In genomic region chr1:149887196-149887455, GRCh38 we compare ENCODE assay signal across 6 cellular contexts. TPM values are rescaled to one million over a fixed set of nuclear protein-coding genes. Genes with fewer than 3 reads are reported as not detected.
A peak's percentile ranks its signal among the peaks of the same experiment; 100 is the strongest.
DNase-seq lines count a peak whose midpoint lies in the region; ATAC-seq, FAIRE-seq and TF ChIP-seq lines count a peak whose summit lies in the region.
"Not testable (repeated sequence)": the region's sequence is repeated elsewhere in the genome, so short reads cannot be mapped to it uniquely, and the experiment has no call there.

No MANE protein-coding gene starts in this region.

- peak overlapping the region; percentile 91 for H3K4me2 ChIP-seq in HCT116 (ENCODE audit: low read length)
- peak overlapping the region; percentile 85 for H3K4me2 ChIP-seq in endothelial cell of umbilical vein (ENCODE audit: insufficient read depth, low read length)

- not testable (repeated sequence) for H3K9me3 ChIP-seq in BE2C; HCT116 (ENCODE audit: control insufficient read depth in 1 of 2, insufficient read depth in 1 of 2, low read depth in 1 of 2, low read length in 2 of 2); SK-N-MC (ENCODE audit: low read depth, low read length); endothelial cell of umbilical vein (replicated peaks; ENCODE audit: control insufficient read depth, insufficient read depth, low read length); right lobe of liver; skeletal muscle tissue (ENCODE audit: control insufficient read depth in 3 of 3, low read length in 3 of 3)

- ATAC-seq in HCT116, right lobe of liver: not testable (repeated sequence)

- not testable (repeated sequence) for H3K4me1 ChIP-seq in BE2C
- H3K4me1 ChIP-seq in HCT116 (ENCODE audit: control insufficient read depth in 1 of 2, insufficient read depth in 2 of 2, low read length in 2 of 2) (peaks cover 22 to 45% of the 10 kb centered on the region in 2 experiments), endothelial cell of umbilical vein (ENCODE audit: control insufficient read depth, extremely low read depth, insufficient read depth, low read length) (peaks cover 16% of the 10 kb centered on the region), right lobe of liver (peaks cover 0 to 17% (median 7%) of the 10 kb centered on the region in 4 donors), skeletal muscle tissue (ENCODE audit: control insufficient read depth in 3 of 3, insufficient read depth in 3 of 3, low read length in 3 of 3) (peaks cover 19 to 26% (median 26%) of the 10 kb centered on the region in 3 donors)

- TF ChIP-seq POLR2A in HCT116 (IDR thresholded peaks at IDR 0.05; ENCODE audit: borderline replicate concordance, extremely low read depth, insufficient read depth, insufficient read length) (peak; percentile 95), endothelial cell of umbilical vein (IDR thresholded peaks at IDR 0.05; ENCODE audit: low read depth, low read length) (peak; percentile 67)
- not testable (repeated sequence) for TF ChIP-seq POLR2A in right lobe of liver (IDR thresholded peaks at IDR 0.05)

- WGBS in right lobe of liver (ENCODE audit: insufficient coverage, low coverage, low lambda C conversion rate, missing lambda C conversion rate), result 0% methylated on average over 3 of the region's 13 CpGs

- TF ChIP-seq CTCF in BE2C (IDR thresholded peaks at IDR 0.05; ENCODE audit: low read depth, low read length); HCT116 (IDR thresholded peaks at IDR 0.05 in 2 of 3, conservative IDR thresholded peaks at IDR 0.05 in 1 of 3; ENCODE audit: borderline replicate concordance in 1 of 3, insufficient read depth in 1 of 3, low read depth in 2 of 3, low read length in 2 of 3); endothelial cell of umbilical vein (IDR thresholded peaks at IDR 0.05; ENCODE audit: extremely low read depth in 1 of 2, insufficient read depth in 1 of 2, low read depth in 1 of 2, low read length in 2 of 2); right lobe of liver (IDR thresholded peaks at IDR 0.05): not testable (repeated sequence)

- not testable (repeated sequence) for H3K9me1 ChIP-seq in endothelial cell of umbilical vein (replicated peaks; ENCODE audit: control insufficient read depth, extremely low read depth, insufficient read depth, low read length)

- not testable (repeated sequence) for TF ChIP-seq RAD21 in HCT116 (IDR thresholded peaks at IDR 0.05; ENCODE audit: low read depth)

- not testable (repeated sequence) for BruUV-seq in HCT116 (replicated peaks; lab: Mats Ljungman, UMichigan); endothelial cell of umbilical vein (replicated peaks; lab: Mats Ljungman, UMichigan)

- H2AFZ ChIP-seq in HCT116 (ENCODE audit: low read depth, low read length, poor library complexity, severe bottlenecking); endothelial cell of umbilical vein (ENCODE audit: low read depth, low read length): not testable (repeated sequence)

- FAIRE-seq in endothelial cell of umbilical vein (lab: Jason Lieb, UNC), result not testable (repeated sequence)

- not testable (repeated sequence) for H3K79me2 ChIP-seq in HCT116 (ENCODE audit: insufficient read depth, low read length); endothelial cell of umbilical vein (ENCODE audit: control insufficient read depth, insufficient read depth, low read length)

- not testable (repeated sequence) for DNase-seq in BE2C; HCT116 (ENCODE audit: low read depth, low spot score); SK-N-MC (ENCODE audit: low read depth, low spot score); endothelial cell of umbilical vein (ENCODE audit: low read depth, low spot score); right lobe of liver

- H3K9me2 ChIP-seq in HCT116 (ENCODE audit: insufficient read depth), result not testable (repeated sequence)

- not testable (repeated sequence) for H4K20me1 ChIP-seq in HCT116 (ENCODE audit: insufficient read depth); endothelial cell of umbilical vein (replicated peaks; ENCODE audit: control insufficient read depth, extremely low read depth, insufficient read depth, low read length)

- H3K36me3 ChIP-seq in BE2C; HCT116 (ENCODE audit: control insufficient read depth in 1 of 2, insufficient read depth in 2 of 2, low read length in 2 of 2); SK-N-MC (ENCODE audit: insufficient read depth, low read length); endothelial cell of umbilical vein (ENCODE audit: control insufficient read depth in 2 of 2, extremely low read depth in 1 of 2, insufficient read depth in 2 of 2, low read length in 2 of 2); right lobe of liver; skeletal muscle tissue (ENCODE audit: control insufficient read depth in 3 of 3, insufficient read depth in 3 of 3, low read length in 3 of 3): not testable (repeated sequence)

- H3K9ac ChIP-seq in HCT116 (ENCODE audit: low read length) (peak overlapping the region; percentile 87), SK-N-MC (ENCODE audit: insufficient read length) (peak overlapping the region; percentile 94), endothelial cell of umbilical vein (replicated peaks; ENCODE audit: extremely low read depth, insufficient read depth, low read length) (peak overlapping the region; percentile 99), skeletal muscle tissue (ENCODE audit: low read depth in 1 of 3, low read length in 3 of 3) (peak overlapping the region; percentile 83 to 87 (median 86))

- POLR2A ChIA-PET in HCT116 (lab: Charles Lee) (interaction anchor here (0.9 to 5.5 kb wide), 24 partner anchors 10 to 300 kb away, joined by 3 to 46 read pairs (median 8); partner anchors contain the start of genes BOLA1, MTMR11, OTUD7B and VPS45), endothelial cell of umbilical vein (lab: Charles Lee) (interaction anchor here (0.9 to 3.6 kb wide), 12 partner anchors 13 to 181 kb away, joined by 3 to 20 read pairs (median 6); partner anchors contain the start of genes BOLA1, MTMR11, OTUD7B and VPS45)

- dilution Hi-C loops in endothelial cell of umbilical vein (cut with MboI; ENCODE audit: extremely low pct_ligation_motif_present, low sequenced_read_pairs), result loop anchor here (25.0 kb wide), 1 partner anchor 150 kb away; no protein-coding TSS in a partner anchor

- H3K27me3 ChIP-seq in BE2C; HCT116 (ENCODE audit: insufficient read depth, low read length); endothelial cell of umbilical vein (ENCODE audit: control insufficient read depth in 2 of 2, insufficient read depth in 2 of 2, low read length in 2 of 2); right lobe of liver; skeletal muscle tissue (ENCODE audit: control insufficient read depth in 3 of 3, insufficient read depth in 3 of 3, low read length in 3 of 3): not testable (repeated sequence)

- H3K27ac ChIP-seq in HCT116 (ENCODE audit: low read depth, low read length) (peak overlapping the region; percentile 100), SK-N-MC (peak overlapping the region; percentile 100), endothelial cell of umbilical vein (ENCODE audit: insufficient read depth, low read depth, low read length) (peak overlapping the region; percentile 97), right lobe of liver (peak overlapping the region; percentile 98 to 99 (median 99)), skeletal muscle tissue (ENCODE audit: low read depth, low read length) (peak overlapping the region; percentile 97)

- CTCF ChIA-PET in HCT116 (lab: Charles Lee), result interaction anchor here (1.0 to 3.3 kb wide), 4 partner anchors 53 to 300 kb away, joined by 4 to 17 read pairs (median 10); no protein-coding TSS in a partner anchor
- CTCF ChIA-PET in endothelial cell of umbilical vein (lab: Charles Lee), result interaction anchor here (0.9 to 4.1 kb wide), 7 partner anchors 13 to 300 kb away, joined by 3 to 38 read pairs (median 6); partner anchors contain the start of gene BOLA1

- RAD21 ChIA-PET in HCT116 (lab: Charles Lee; ENCODE audit: low non-redundant PET in 1 of 2, low total read pairs in 2 of 2, uncharacterized antibody in 2 of 2, unreplicated experiment in 2 of 2), result not testable (repeated sequence)

- H3K4me3 ChIP-seq in BE2C (ENCODE audit: low read depth, low read length) (peak overlapping the region; percentile 89), HCT116 (replicated peaks in 1 of 2; ENCODE audit: low read depth in 1 of 2, low read length in 2 of 2) (peak overlapping the region; percentile 50 to 63), SK-N-MC (peak overlapping the region; percentile 95), endothelial cell of umbilical vein (replicated peaks in 1 of 3; ENCODE audit: insufficient read depth in 1 of 3, low read depth in 1 of 3, low read length in 3 of 3) (peak overlapping the region; percentile 19 to 91 (median 67)), right lobe of liver (peak overlapping the region; percentile 40 to 69 (median 66)), skeletal muscle tissue (ENCODE audit: low read length in 3 of 3) (peak overlapping the region; percentile 76 to 92 (median 77))

- intact Hi-C loops in HCT116 (cut with micrococcal nuclease); endothelial cell of umbilical vein (cut with micrococcal nuclease); right lobe of liver (cut with DNase I): not testable (repeated sequence)

RNA-seq across cellular contexts. Expression of gene BOLA1, which starts 12.2 kb away (rescaled TPM):
- 38.1 TPM for polyA plus RNA-seq in BE2C (2012; ENCODE audit: insufficient read depth, insufficient read length, low read depth)
- total RNA-seq in HCT116 (2021; ENCODE audit: unreplicated experiment) (20.4 TPM), endothelial cell of umbilical vein (7.0 and 10.8 TPM in 2 replicates), right lobe of liver (10 to 100 TPM in 3 of 6 experiments, 1 to 10 TPM in 3; 8.4 to 23.7 (median 9.5) TPM), skeletal muscle tissue (6.3 TPM)
- polyA plus RNA-seq in HCT116 (2012), result 21.2 and 22.9 TPM in 2 replicates
- polyA plus RNA-seq in endothelial cell of umbilical vein, result 12.2 and 16.1 TPM in 2 replicates
- 11.6 and 15.0 TPM in 2 replicates for polyA plus RNA-seq in endothelial cell of umbilical vein (2011; cell fraction: cytosol; rRNA removed)
- 5.8 and 8.2 TPM in 2 replicates for polyA plus RNA-seq in endothelial cell of umbilical vein (2011; cell fraction: nucleus; rRNA removed)
- 7.1 and 8.3 TPM in 2 replicates for polyA plus RNA-seq in endothelial cell of umbilical vein (2012)
- polyA minus RNA-seq in endothelial cell of umbilical vein, result 2.0 and 3.7 TPM in 2 replicates
- 5.5 TPM for polyA minus RNA-seq in endothelial cell of umbilical vein (2011; cell fraction: cytosol; rRNA and poly(A)+ RNA removed)
- polyA minus RNA-seq in endothelial cell of umbilical vein (2011; cell fraction: nucleus; rRNA and poly(A)+ RNA removed), result 1.0 and 2.2 TPM in 2 replicates

RNA-seq across cellular contexts. Expression of gene SV2A, which starts 30.5 kb away (rescaled TPM):
- 100 TPM for polyA plus RNA-seq in BE2C (2012; ENCODE audit: insufficient read depth, insufficient read length, low read depth)
- total RNA-seq in HCT116 (2021; ENCODE audit: unreplicated experiment) (0.15 TPM), endothelial cell of umbilical vein (3.9 and 5.4 TPM in 2 replicates), right lobe of liver (under 1 TPM; 0.12 to 0.50 (median 0.25) TPM), skeletal muscle tissue (2.1 TPM)
- 0.05 TPM in 1 of 2 replicates, not detected in the other for polyA plus RNA-seq in HCT116 (2012)
- 2.9 and 3.0 TPM in 2 replicates for polyA plus RNA-seq in endothelial cell of umbilical vein
- 2.6 and 3.0 TPM in 2 replicates for polyA plus RNA-seq in endothelial cell of umbilical vein (2011; cell fraction: cytosol; rRNA removed)
- 2.7 and 3.9 TPM in 2 replicates for polyA plus RNA-seq in endothelial cell of umbilical vein (2011; cell fraction: nucleus; rRNA removed)
- 3.5 and 6.0 TPM in 2 replicates for polyA plus RNA-seq in endothelial cell of umbilical vein (2012)
- 5.4 and 6.5 TPM in 2 replicates for polyA minus RNA-seq in endothelial cell of umbilical vein
- not detected for polyA minus RNA-seq in endothelial cell of umbilical vein (2011; cell fraction: cytosol; rRNA and poly(A)+ RNA removed)
- polyA minus RNA-seq in endothelial cell of umbilical vein (2011; cell fraction: nucleus; rRNA and poly(A)+ RNA removed), result 1.3 and 1.8 TPM in 2 replicates

RNA-seq across cellular contexts. Expression of gene SF3B4, which starts 40.5 kb away (rescaled TPM):
- polyA plus RNA-seq in BE2C (2012; ENCODE audit: insufficient read depth, insufficient read length, low read depth), result 197 TPM
- total RNA-seq in HCT116 (2021; ENCODE audit: unreplicated experiment) (88.5 TPM), endothelial cell of umbilical vein (68.7 and 74.4 TPM in 2 replicates), right lobe of liver (10 to 100 TPM in 5 of 6 experiments, 1 to 10 TPM in 1; 8.2 to 18.5 (median 12.2) TPM), skeletal muscle tissue (8.4 TPM)
- 57.4 and 62.4 TPM in 2 replicates for polyA plus RNA-seq in HCT116 (2012)
- 61.2 and 62.7 TPM in 2 replicates for polyA plus RNA-seq in endothelial cell of umbilical vein
- 45.3 and 45.4 TPM in 2 replicates for polyA plus RNA-seq in endothelial cell of umbilical vein (2011; cell fraction: cytosol; rRNA removed)
- 33.4 and 44.2 TPM in 2 replicates for polyA plus RNA-seq in endothelial cell of umbilical vein (2011; cell fraction: nucleus; rRNA removed)
- polyA plus RNA-seq in endothelial cell of umbilical vein (2012), result 43.0 and 79.3 TPM in 2 replicates
- 36.7 and 43.3 TPM in 2 replicates for polyA minus RNA-seq in endothelial cell of umbilical vein
- 38.5 TPM for polyA minus RNA-seq in endothelial cell of umbilical vein (2011; cell fraction: cytosol; rRNA and poly(A)+ RNA removed)
- polyA minus RNA-seq in endothelial cell of umbilical vein (2011; cell fraction: nucleus; rRNA and poly(A)+ RNA removed), result 17.8 and 34.2 TPM in 2 replicates

RNA-seq across cellular contexts. Expression of gene MTMR11, which starts 49.6 kb away (rescaled TPM):
- polyA plus RNA-seq in BE2C (2012; ENCODE audit: insufficient read depth, insufficient read length, low read depth), result 4.4 TPM
- total RNA-seq in HCT116 (2021; ENCODE audit: unreplicated experiment), result 10.5 TPM
- polyA plus RNA-seq in HCT116 (2012), result 11.6 and 12.3 TPM in 2 replicates
- 7.8 and 11.2 TPM in 2 replicates for total RNA-seq in endothelial cell of umbilical vein
- 14.4 and 16.9 TPM in 2 replicates for polyA plus RNA-seq in endothelial cell of umbilical vein
- 9.1 and 10.4 TPM in 2 replicates for polyA plus RNA-seq in endothelial cell of umbilical vein (2011; cell fraction: cytosol; rRNA removed)
- polyA plus RNA-seq in endothelial cell of umbilical vein (2011; cell fraction: nucleus; rRNA removed), result 48.7 and 52.5 TPM in 2 replicates
- polyA plus RNA-seq in endothelial cell of umbilical vein (2012), result 11.5 and 15.9 TPM in 2 replicates
- polyA minus RNA-seq in endothelial cell of umbilical vein, result 17.6 and 28.9 TPM in 2 replicates
- 2.0 TPM for polyA minus RNA-seq in endothelial cell of umbilical vein (2011; cell fraction: cytosol; rRNA and poly(A)+ RNA removed)
- 14.2 and 19.3 TPM in 2 replicates for polyA minus RNA-seq in endothelial cell of umbilical vein (2011; cell fraction: nucleus; rRNA and poly(A)+ RNA removed)
- 1 to 10 TPM in 5 of 6 experiments, under 1 TPM in 1; 0.97 to 7.1 (median 3.6) TPM for total RNA-seq in right lobe of liver
- total RNA-seq in skeletal muscle tissue, result 6.8 TPM
